23 cellular contexts compared by ENCODE assay signal in genomic region chr3:13674538-13675185, GRCh38.
DNase-seq lines count a peak whose midpoint lies in the region; ATAC-seq, FAIRE-seq and TF ChIP-seq lines count a peak whose summit lies in the region.
"Had no signal": no experiment of that assay in that cellular context is flagged by ENCODE, and none has a peak within 500 bp of the region (broad histone marks: within the 10 kb centered on the region; RNA-seq: fewer than 3 reads in every experiment).

No MANE protein-coding gene starts in this region.

- intact Hi-C loops in K562 (cut with micrococcal nuclease) (no loop called here), sigmoid colon (cut with DNase I) (no loop called here)

- POLR2A ChIA-PET in K562 (lab: Yijun Ruan, JAX), result interaction anchor here (0.6 to 0.8 kb wide), 2 partner anchors 183 to 615 kb away, joined by 3 read pairs; no protein-coding TSS in a partner anchor

- H3K4me3 Mint-ChIP-seq in neural crest cell, result no peak overlapping the region
- H3K4me3 Mint-ChIP-seq: CD4-positive, CD25-positive, alpha-beta regulatory T cell; CD8-positive, alpha-beta memory T cell; HFFc6 had no signal

- no peak overlapping the region for H3K9ac ChIP-seq in K562 (ENCODE audit: insufficient read depth in 1 of 2, low read depth in 2 of 2, low read length in 2 of 2)
- H3K9ac ChIP-seq: GM23248 had no signal

- no peak for TF ChIP-seq EP300 in K562 (IDR thresholded peaks at IDR 0.05; ENCODE audit: low read length)
- TF ChIP-seq EP300 in sigmoid colon (IDR thresholded peaks at IDR 0.05), result no peak

- no peaks in the 10 kb centered on the region for H3K9me3 Mint-ChIP-seq in neural crest cell
- H3K9me3 Mint-ChIP-seq: CD4-positive, CD25-positive, alpha-beta regulatory T cell; CD8-positive, alpha-beta memory T cell; HFFc6 had no signal

- no peaks in the 10 kb centered on the region for H3K4me1 ChIP-seq in K562 (replicated peaks in 1 of 2; ENCODE audit: control insufficient read depth in 2 of 2, insufficient read depth in 2 of 2, low read length in 2 of 2)
- H3K4me1 ChIP-seq in sigmoid colon, result no peaks in the 10 kb centered on the region
- H3K4me1 ChIP-seq: BE2C had no signal

- H3K4me3 ChIP-seq in K562 (no peak overlapping the region), sigmoid colon (no peak overlapping the region)
- H3K4me3 ChIP-seq: GM12878, GM23248 had no signal

- in situ Hi-C loops in K562 (cut with MboI), result loop anchor here (25.0 kb wide), 1 partner anchor 1238 kb away; no protein-coding TSS in a partner anchor

- H3K4me2 ChIP-seq in K562 (ENCODE audit: insufficient read depth, low read length), result no peak overlapping the region

- DNase-seq in K562 (ENCODE audit: extremely low read depth in 1 of 4, low spot score in 3 of 4), result no peak
- no peak for DNase-seq in neural crest cell (ENCODE audit: low read depth, low spot score)
- no peak for DNase-seq in HTR-8/SVneo (ENCODE audit: insufficient read length, low spot score)
- DNase-seq in sigmoid colon, result no peak
- DNase-seq: ACHN; BE2C; C1 segment of cervical spinal cord; CD4-positive, CD25-positive, alpha-beta regulatory T cell; CD8-positive, alpha-beta memory T cell; COR-L47; DMS 273 treated with DMSO at 0.1 percent for 48 hours; DMS53; DND-41; EL; GM23248; HCEC 1CT; HFFc6 had no signal

- no peaks in the 10 kb centered on the region for H3K36me3 ChIP-seq in K562 (ENCODE audit: control insufficient read depth, insufficient read depth, low read length)
- H3K36me3 ChIP-seq in sigmoid colon, result no peaks in the 10 kb centered on the region
- H3K36me3 ChIP-seq: BE2C had no signal

- TF ChIP-seq POLR2A in K562 (conservative IDR thresholded peaks at IDR 0.05), result no peak
- no peak for TF ChIP-seq POLR2A in sigmoid colon (IDR thresholded peaks at IDR 0.05)

- H3K9me1 ChIP-seq in K562 (ENCODE audit: control insufficient read depth, insufficient read depth, low read length), result no peaks in the 10 kb centered on the region

- H3K27ac ChIP-seq in K562 (ENCODE audit: extremely low read depth, low read depth, low read length) (no peak overlapping the region), cingulate gyrus (ENCODE audit: low read depth, low read length) (peak overlapping the region; percentile 19), temporal lobe (ENCODE audit: low read depth, low read length) (peak overlapping the region; percentile 25), sigmoid colon (no peak overlapping the region)
- H3K27ac ChIP-seq: GM23248 had no signal

- 0 out of 2 replicates have a peak, but pooled peaks cover 5% of the 10 kb centered on the region for H4K20me1 ChIP-seq in K562 (replicated peaks; ENCODE audit: control insufficient read depth, insufficient read depth, low read length)

- CTCF ChIA-PET in K562 (lab: Yijun Ruan, JAX; ENCODE audit: low intra/inter-chr PET ratio), result no interaction called here

- H3K27me3 ChIP-seq in K562 (ENCODE audit: control insufficient read depth in 2 of 2, insufficient read depth in 2 of 2, low read length in 2 of 2), result peaks cover 23 to 43% of the 10 kb centered on the region in 2 experiments
- peaks cover 0 to 24% (median 0%) of the 10 kb centered on the region in 3 donors for H3K27me3 ChIP-seq in sigmoid colon
- H3K27me3 ChIP-seq: BE2C had no signal

- FAIRE-seq in K562 (lab: Jason Lieb, UNC) (no peak), HTR-8/SVneo (lab: Jason Lieb, UNC) (no peak)
- FAIRE-seq: A204.1, GM12878, H54 had no signal

- peaks cover 10% of the 10 kb centered on the region for H3K4me1 Mint-ChIP-seq in neural crest cell
- H3K4me1 Mint-ChIP-seq: CD4-positive, CD25-positive, alpha-beta regulatory T cell; CD8-positive, alpha-beta memory T cell had no signal

- H3K79me2 ChIP-seq in K562 (ENCODE audit: control insufficient read depth, insufficient read depth, low read length), result no peaks in the 10 kb centered on the region

- BruUV-seq in K562 (replicated peaks; lab: Mats Ljungman, UMichigan), result no TSS peak

- ATAC-seq in K562 (no peak), GM21717 (IDR thresholded peaks at IDR 0.05; ENCODE audit: unreplicated experiment) (no peak)
- ATAC-seq: GM12878 had no signal

- peak overlapping the region; percentile 31 for H3K27ac Mint-ChIP-seq in neural crest cell (ENCODE audit: unreplicated experiment)
- H3K27ac Mint-ChIP-seq: CD4-positive, CD25-positive, alpha-beta regulatory T cell; HFFc6 had no signal

- WGBS in K562 (ENCODE audit: insufficient coverage, low coverage, missing lambda C conversion rate), result 0% methylated on average over 10 of the region's 10 CpGs
- 41 to 63% methylated on average over 10 of the region's 10 CpGs for WGBS in sigmoid colon, 2 donors

- peaks cover 2% of the 10 kb centered on the region for H3K27me3 Mint-ChIP-seq in neural crest cell (ENCODE audit: low read depth)

- H3K9me3 ChIP-seq in K562 (replicated peaks; ENCODE audit: control insufficient read depth, insufficient read depth, low read depth, low read length) (no peaks in the 10 kb centered on the region), sigmoid colon (no peaks in the 10 kb centered on the region)
- H3K9me3 ChIP-seq: BE2C had no signal

- H3K36me3 Mint-ChIP-seq in neural crest cell (ENCODE audit: low read depth), result no peaks in the 10 kb centered on the region
- H3K36me3 Mint-ChIP-seq: CD4-positive, CD25-positive, alpha-beta regulatory T cell; CD8-positive, alpha-beta memory T cell had no signal

- no peak for TF ChIP-seq CTCF in K562 (IDR thresholded peaks at IDR 0.05 in 2 of 3, conservative IDR thresholded peaks at IDR 0.05 in 1 of 3; ENCODE audit: insufficient read depth in 2 of 3, low read depth in 1 of 3, low read length in 3 of 3)
- no peak for TF ChIP-seq CTCF in neural crest cell (conservative IDR thresholded peaks at IDR 0.05)
- TF ChIP-seq CTCF in sigmoid colon (IDR thresholded peaks at IDR 0.05), result no peak

- TF ChIP-seq RAD21 in K562 (CRISPR knock-in tag; conservative IDR thresholded peaks at IDR 0.05 in 1 of 2, IDR thresholded peaks at IDR 0.05 in 1 of 2), result no peak

- no peak overlapping the region for H2AFZ ChIP-seq in K562 (ENCODE audit: low read depth, low read length)
- H2AFZ ChIP-seq: GM23248 had no signal

TF ChIP-seq in K562, 482 proteins besides CTCF, POLR2A, EP300 and RAD21:
- TF ChIP-seq ZNF263 (CRISPR knock-in tag; IDR thresholded peaks at IDR 0.05; ENCODE audit: borderline replicate concordance) (peak; percentile 59; the same call in 1 of the 2 replicates), AFF1 (IDR thresholded peaks at IDR 0.05; ENCODE audit: low read depth in 1 of 2, partially characterized antibody in 2 of 2) (no peak)
TF ChIP-seq in K562: peak in this region for 1.

Comparison
In these comparisons a context has a peak if more than half of its experiments do, and no peak if none do; other contexts are left out.
1. H3K27ac ChIP-seq: peak in cingulate gyrus (single experiment) and temporal lobe (single experiment); none in K562 (single experiment) and sigmoid colon (0 of 4).